2 cellular contexts compared by ENCODE assay signal in the genomic region with DNA sequence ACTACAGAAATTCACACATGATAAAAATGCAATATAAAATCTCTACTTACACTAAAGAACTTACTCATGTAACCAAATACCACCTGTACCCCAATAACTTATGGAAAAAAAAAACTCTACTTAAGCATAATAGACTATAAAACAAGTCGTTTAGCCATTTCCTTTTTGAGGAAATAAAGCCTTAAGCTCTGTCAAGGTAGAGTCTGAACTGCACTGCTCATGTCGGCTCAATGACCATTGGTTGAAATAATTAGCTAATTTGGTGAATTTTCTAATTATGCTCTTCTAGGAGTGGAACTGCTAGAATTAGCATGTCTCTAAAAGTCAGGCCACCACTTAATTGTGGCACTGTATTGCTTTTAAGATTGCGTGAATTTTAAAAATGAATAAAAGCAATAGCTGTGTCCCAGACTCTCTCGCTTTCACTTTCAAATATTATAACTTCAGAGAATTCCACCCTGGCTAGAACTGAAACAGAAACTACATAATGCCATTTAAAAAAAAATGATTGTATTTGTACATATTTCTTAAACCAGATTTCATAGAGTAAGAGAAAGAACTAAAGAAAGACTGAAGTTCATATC.
TF ChIP-seq lines count a peak whose summit lies in the region.

No MANE protein-coding gene starts in this region.

TF ChIP-seq in HepG2, 621 proteins besides CTCF, POLR2A, EP300 and RAD21 (continued from another document):
- no peak for TF ChIP-seq ZNF646 (CRISPR knock-in tag; IDR thresholded peaks at IDR 0.05)
- no peak for TF ChIP-seq MAFF (IDR thresholded peaks at IDR 0.05; ENCODE audit: low read depth, low read length)
- TF ChIP-seq HDAC6 (IDR thresholded peaks at IDR 0.05; ENCODE audit: low read depth, low read length) = no peak
- TF ChIP-seq, protein P1, sequence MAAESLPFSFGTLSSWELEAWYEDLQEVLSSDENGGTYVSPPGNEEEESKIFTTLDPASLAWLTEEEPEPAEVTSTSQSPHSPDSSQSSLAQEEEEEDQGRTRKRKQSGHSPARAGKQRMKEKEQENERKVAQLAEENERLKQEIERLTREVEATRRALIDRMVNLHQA (CRISPR knock-in tag; IDR thresholded peaks at IDR 0.05) = no peak
- no peak for TF ChIP-seq ZNF550 (CRISPR knock-in tag; IDR thresholded peaks at IDR 0.05; ENCODE audit: borderline replicate concordance)
- TF ChIP-seq THAP8 (CRISPR knock-in tag; IDR thresholded peaks at IDR 0.05; ENCODE audit: borderline replicate concordance) = no peak

TF ChIP-seq in WTC11, 78 proteins besides CTCF, POLR2A, EP300 and RAD21 (continued from another document):
- TF ChIP-seq ZSCAN18 (CRISPR knock-in tag; IDR thresholded peaks at IDR 0.05) = no peak
- no peak for TF ChIP-seq ELF4 (CRISPR knock-in tag; IDR thresholded peaks at IDR 0.05; ENCODE audit: low read depth)
- no peak for TF ChIP-seq E2F5 (CRISPR knock-in tag; IDR thresholded peaks at IDR 0.05)
- TF ChIP-seq FOXP1 (CRISPR knock-in tag; IDR thresholded peaks at IDR 0.05; ENCODE audit: borderline replicate concordance) = no peak
- TF ChIP-seq, protein P2, sequence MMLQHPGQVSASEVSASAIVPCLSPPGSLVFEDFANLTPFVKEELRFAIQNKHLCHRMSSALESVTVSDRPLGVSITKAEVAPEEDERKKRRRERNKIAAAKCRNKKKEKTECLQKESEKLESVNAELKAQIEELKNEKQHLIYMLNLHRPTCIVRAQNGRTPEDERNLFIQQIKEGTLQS (CRISPR knock-in tag; conservative IDR thresholded peaks at IDR 0.05) = no peak
- TF ChIP-seq, protein P3, sequence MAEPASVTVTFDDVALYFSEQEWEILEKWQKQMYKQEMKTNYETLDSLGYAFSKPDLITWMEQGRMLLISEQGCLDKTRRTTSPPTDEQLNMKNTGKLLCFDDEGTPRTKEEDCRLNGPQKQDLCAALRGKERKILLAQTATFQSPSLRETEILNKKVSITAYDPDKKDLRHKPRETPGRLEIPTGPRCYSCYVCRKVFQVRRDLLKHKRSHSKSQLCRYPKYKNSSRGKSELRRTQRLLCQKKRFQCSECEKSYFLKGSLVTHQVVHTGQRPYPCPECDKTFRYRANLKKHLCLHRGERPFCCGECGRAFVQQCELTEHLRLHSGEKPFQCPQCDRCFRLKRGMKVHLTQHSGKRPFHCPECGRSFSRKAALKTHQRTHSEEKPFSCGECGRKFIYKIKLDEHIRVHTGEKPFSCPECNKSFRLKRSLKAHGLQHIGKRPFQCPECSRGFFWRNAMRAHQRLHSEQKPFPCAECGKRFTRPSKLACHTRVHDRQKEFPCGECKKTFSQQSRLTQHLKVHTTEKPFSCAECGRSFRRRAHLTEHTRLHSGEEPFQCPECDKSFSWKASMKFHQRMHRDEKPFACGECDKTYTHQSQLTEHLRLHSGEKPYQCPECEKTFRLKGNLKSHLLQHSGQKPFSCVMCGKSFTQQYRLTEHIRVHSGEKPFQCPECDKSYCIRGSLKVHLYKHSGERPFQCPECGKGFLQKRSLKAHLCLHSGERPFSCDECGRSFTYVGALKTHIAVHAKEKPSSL (CRISPR knock-in tag; conservative IDR thresholded peaks at IDR 0.05) = no peak
- no peak for TF ChIP-seq PRDM15 (CRISPR knock-in tag; IDR thresholded peaks at IDR 0.05)
- no peak for TF ChIP-seq ZMAT4 (CRISPR knock-in tag; IDR thresholded peaks at IDR 0.05)
- TF ChIP-seq SMAD3 (CRISPR knock-in tag; IDR thresholded peaks at IDR 0.05; ENCODE audit: borderline replicate concordance) = no peak
- no peak for TF ChIP-seq JAZF1 (CRISPR knock-in tag; IDR thresholded peaks at IDR 0.05)
- TF ChIP-seq NFE2L1 (CRISPR knock-in tag; IDR thresholded peaks at IDR 0.05) = no peak
- no peak for TF ChIP-seq CREB1 (CRISPR knock-in tag; IDR thresholded peaks at IDR 0.05)
- TF ChIP-seq ZBTB21 (CRISPR knock-in tag; IDR thresholded peaks at IDR 0.05; ENCODE audit: borderline replicate concordance) = no peak
- TF ChIP-seq ETV6 (CRISPR knock-in tag; IDR thresholded peaks at IDR 0.05) = no peak
- no peak for TF ChIP-seq TP53 (CRISPR knock-in tag; IDR thresholded peaks at IDR 0.05)
